In genomic region chr9:99000480-99001395, GRCh38 we compare ENCODE assay signal across 8 cellular contexts. TPM values are rescaled to one million over a fixed set of nuclear protein-coding genes. Genes with fewer than 3 reads are reported as not detected.
DNase-seq lines count a peak whose midpoint lies in the region; ATAC-seq and TF ChIP-seq lines count a peak whose summit lies in the region.

No MANE protein-coding gene starts in this region.

- peak; percentile 83 for DNase-seq in AG10803 (ENCODE audit: low read depth)
- peak; percentile 84 for DNase-seq in MV-4-11 (lab: John Stamatoyannopoulos, UW)
- peak; percentile 27 to 32 (median 30) for DNase-seq in T-helper 17 cell
- peak; percentile 63 for DNase-seq in astrocyte of the cerebellum (ENCODE audit: low read depth)
- DNase-seq in iris pigment epithelial cell (ENCODE audit: low read depth) = peak; percentile 87
- DNase-seq in stimulated activated CD4-positive, alpha-beta T cell treated with anti-CD3 and anti-CD28 coated beads, Interleukin-4, amount 100 ng/mL, for 24 hours = peak; percentile 58

- no peak overlapping the region for H3K4me3 Mint-ChIP-seq in T-helper 17 cell

- peaks cover 28% of the 10 kb centered on the region for H3K4me1 Mint-ChIP-seq in T-helper 17 cell

- H3K27me3 Mint-ChIP-seq in T-helper 17 cell = peaks cover 26% of the 10 kb centered on the region

- H3K4me3 ChIP-seq in AG10803 (ENCODE audit: low read length) (no peak overlapping the region), astrocyte of the cerebellum (ENCODE audit: low read depth, low read length) (no peak overlapping the region)

- TF ChIP-seq CTCF in AG10803 (conservative IDR thresholded peaks at IDR 0.05; ENCODE audit: low read length) = peak; percentile 95
- TF ChIP-seq CTCF in astrocyte of the cerebellum (IDR thresholded peaks at IDR 0.05; ENCODE audit: low read depth, low read length, missing control alignments) = peak; percentile 80

- no peak overlapping the region for H3K27ac Mint-ChIP-seq in T-helper 17 cell

- in situ Hi-C loops in astrocyte of the cerebellum (cut with HindIII; ENCODE audit: low sequenced_read_pairs) = no loop called here

- no peaks in the 10 kb centered on the region for H3K9me3 ChIP-seq in T-helper 17 cell (ENCODE audit: control insufficient read depth, low read length, poor library complexity, severe bottlenecking)

- peak; percentile 66 for ATAC-seq in GM18909 (IDR thresholded peaks at IDR 0.05; ENCODE audit: poor library complexity, unreplicated experiment)
- ATAC-seq in T-helper 17 cell = peak; percentile 72
- ATAC-seq in GM21360 (IDR thresholded peaks at IDR 0.05; ENCODE audit: unreplicated experiment) = no peak

- H3K36me3 Mint-ChIP-seq in T-helper 17 cell (ENCODE audit: low read depth) = peaks cover 4% of the 10 kb centered on the region

RNA-seq across cellular contexts. Expression of gene COL15A1, which starts 57.0 kb away (rescaled TPM):
- not detected for total RNA-seq in T-helper 17 cell

Comparison
In these comparisons a context has a peak if more than half of its experiments do, and no peak if none do; other contexts are left out.
1. DNase-seq: peak in every context shown above with its lines; median percentile 87 in iris pigment epithelial cell; 84 in MV-4-11; 83 in AG10803; 63 in astrocyte of the cerebellum; 58 in stimulated activated CD4-positive, alpha-beta T cell treated with anti-CD3 and anti-CD28 coated beads, Interleukin-4, amount 100 ng/mL, for 24 hours; 30 in T-helper 17 cell.